ENCODE assay signal across 8 cellular contexts in the genomic region with DNA sequence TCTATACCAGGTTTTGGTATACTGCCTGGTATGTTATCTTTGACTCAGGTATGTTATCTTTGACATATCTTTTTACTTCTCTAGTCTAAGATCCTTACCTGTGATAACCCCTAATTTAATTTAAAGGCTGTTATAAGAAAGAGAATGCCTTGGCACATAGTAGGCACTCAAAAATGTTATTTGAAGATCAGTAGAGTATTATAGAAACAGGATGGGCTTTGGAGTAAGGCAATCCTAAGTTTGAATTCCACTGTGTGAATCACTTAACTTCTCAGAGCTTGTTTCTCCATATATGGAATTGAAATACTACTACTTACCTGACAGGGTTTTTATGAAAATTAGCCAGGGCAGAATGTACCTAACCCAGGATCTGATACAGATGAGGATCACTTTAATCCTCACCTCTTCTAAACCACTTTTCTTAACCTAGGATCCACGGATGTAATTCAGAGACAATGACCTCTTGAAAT. TPM values are rescaled to one million over a fixed set of nuclear protein-coding genes. Genes with fewer than 3 reads are reported as not detected.
DNase-seq lines count a peak whose midpoint lies in the region; ATAC-seq and TF ChIP-seq lines count a peak whose summit lies in the region.

No MANE protein-coding gene starts in this region.

- DNase-seq in CD4-positive, alpha-beta T cell = no peak
- DNase-seq in HT1080 (ENCODE audit: low read depth) (peak; percentile 42), immature natural killer cell (no peak), OCI-M2 (lab: John Stamatoyannopoulos, UW; ENCODE audit: unreplicated experiment) (no peak), COR-L47 (lab: John Stamatoyannopoulos, UW) (no peak), GM10266 (ENCODE audit: extremely low spot score) (no peak)
- DNase-seq in activated CD4-positive, alpha-beta memory T cell treated with anti-CD3 and anti-CD28 coated beads, Interleukin-2, amount 10 ng/mL, durations not matched to agents 7 days and 5 days = no peak

- H3K27ac Mint-ChIP-seq in CD4-positive, alpha-beta T cell = peak overlapping the region; percentile 87
- peak overlapping the region; percentile 90 for H3K27ac Mint-ChIP-seq in activated CD4-positive, alpha-beta memory T cell treated with anti-CD3 and anti-CD28 coated beads, Interleukin-2, amount 10 ng/mL, durations not matched to agents 7 days and 5 days
- H3K27ac Mint-ChIP-seq in immature natural killer cell = peak overlapping the region in 4 of 6 donors; percentile 20 to 95 (median 94)

- no peak for ATAC-seq in CD4-positive, alpha-beta T cell (ENCODE audit: poor library complexity)
- no peak for ATAC-seq in GM19328 (IDR thresholded peaks at IDR 0.05; ENCODE audit: unreplicated experiment)

- H3K36me3 Mint-ChIP-seq in CD4-positive, alpha-beta T cell (ENCODE audit: low read depth) = peaks cover 14% of the 10 kb centered on the region
- H3K36me3 Mint-ChIP-seq in activated CD4-positive, alpha-beta memory T cell treated with anti-CD3 and anti-CD28 coated beads, Interleukin-2, amount 10 ng/mL, durations not matched to agents 7 days and 5 days (ENCODE audit: low read depth) = peaks cover 14% of the 10 kb centered on the region
- peaks cover 0 to 4% (median 3%) of the 10 kb centered on the region in 3 donors for H3K36me3 Mint-ChIP-seq in immature natural killer cell

- intact Hi-C loops in CD4-positive, alpha-beta T cell (cut with DNase I, micrococcal nuclease) = loop anchor here (2.0 to 10.0 kb wide), 3 partner anchors 65 to 1337 kb away; partner anchors contain the start of genes APPBP2 (in 1 of the 2), INTS2 (in 1 of the 2) and MED13 (in 1 of the 2)

- H3K27me3 ChIP-seq in CD4-positive, alpha-beta T cell (ENCODE audit: control insufficient read depth, insufficient read depth, low read length) = no peaks in the 10 kb centered on the region

- H3K4me3 Mint-ChIP-seq in CD4-positive, alpha-beta T cell = peak overlapping the region; percentile 90
- H3K4me3 Mint-ChIP-seq in activated CD4-positive, alpha-beta memory T cell treated with anti-CD3 and anti-CD28 coated beads, Interleukin-2, amount 10 ng/mL, durations not matched to agents 7 days and 5 days = peak overlapping the region; percentile 96
- H3K4me3 Mint-ChIP-seq in immature natural killer cell = peak overlapping the region; percentile 97 to 99 (median 98)

- H3K9me3 Mint-ChIP-seq in CD4-positive, alpha-beta T cell = no peaks in the 10 kb centered on the region
- no peaks in the 10 kb centered on the region for H3K9me3 Mint-ChIP-seq in activated CD4-positive, alpha-beta memory T cell treated with anti-CD3 and anti-CD28 coated beads, Interleukin-2, amount 10 ng/mL, durations not matched to agents 7 days and 5 days
- H3K9me3 Mint-ChIP-seq in immature natural killer cell = no peaks in the 10 kb centered on the region

- H3K27me3 Mint-ChIP-seq in CD4-positive, alpha-beta T cell = no peaks in the 10 kb centered on the region
- H3K27me3 Mint-ChIP-seq in activated CD4-positive, alpha-beta memory T cell treated with anti-CD3 and anti-CD28 coated beads, Interleukin-2, amount 10 ng/mL, durations not matched to agents 7 days and 5 days = no peaks in the 10 kb centered on the region
- H3K27me3 Mint-ChIP-seq in immature natural killer cell (ENCODE audit: low read depth in 3 of 3) = peaks cover 0 to 11% (median 3%) of the 10 kb centered on the region in 3 donors

- no peaks in the 10 kb centered on the region for H3K9me3 ChIP-seq in CD4-positive, alpha-beta T cell (ENCODE audit: control insufficient read depth, low read length)

- CTCF ChIA-PET in CD4-positive, alpha-beta T cell (lab: Charles Lee) = no interaction called here
- CTCF ChIA-PET in activated CD4-positive, alpha-beta memory T cell treated with anti-CD3 and anti-CD28 coated beads, Interleukin-2, amount 10 ng/mL, durations not matched to agents 7 days and 5 days (lab: Charles Lee) = interaction anchor here (0.6 to 3.5 kb wide), 5 partner anchors 9 to 247 kb away, joined by 4 to 17 read pairs (median 4); no protein-coding TSS in a partner anchor

- POLR2A ChIA-PET in CD4-positive, alpha-beta T cell (lab: Charles Lee) = interaction anchor here (1.1 to 2.8 kb wide), 4 partner anchors 11 to 1224 kb away, joined by 3 to 18 read pairs (median 8); partner anchors contain the start of gene INTS2
- POLR2A ChIA-PET in activated CD4-positive, alpha-beta memory T cell treated with anti-CD3 and anti-CD28 coated beads, Interleukin-2, amount 10 ng/mL, durations not matched to agents 7 days and 5 days (lab: Charles Lee) = interaction anchor here (0.9 to 3.8 kb wide), 25 partner anchors 8 to 1898 kb away, joined by 3 to 55 read pairs (median 6); partner anchors contain the start of genes INTS2, MED13, METTL2A and PPM1D

- no peak for TF ChIP-seq CTCF in CD4-positive, alpha-beta T cell (IDR thresholded peaks at IDR 0.05)
- TF ChIP-seq CTCF in GM10266 (IDR thresholded peaks at IDR 0.05; ENCODE audit: control insufficient read depth, insufficient read depth, low read depth, missing control alignments) = no peak

- H3K27ac ChIP-seq in CD4-positive, alpha-beta T cell (ENCODE audit: low read depth, low read length) = no peak overlapping the region

- H3K4me1 Mint-ChIP-seq in CD4-positive, alpha-beta T cell (ENCODE audit: low read depth) = peaks cover 31% of the 10 kb centered on the region
- peaks cover 40% of the 10 kb centered on the region for H3K4me1 Mint-ChIP-seq in activated CD4-positive, alpha-beta memory T cell treated with anti-CD3 and anti-CD28 coated beads, Interleukin-2, amount 10 ng/mL, durations not matched to agents 7 days and 5 days
- H3K4me1 Mint-ChIP-seq in immature natural killer cell = peaks cover 16 to 27% of the 10 kb centered on the region in 2 donors

RNA-seq across cellular contexts. Expression of gene BRIP1, which starts 1.2 kb away (rescaled TPM):
- total RNA-seq in CD4-positive, alpha-beta T cell = 1 to 10 TPM; 1.0 to 1.9 TPM
- 8.8 TPM in 2 replicates for total RNA-seq in HT1080 (2014; rRNA removed; shearing (Covaris generic))
- 3.9 and 5.8 TPM in 2 replicates for polyA plus RNA-seq in HT1080 (2015; cell fraction: cytosol; rRNA removed)
- 23.7 and 28.9 TPM in 2 replicates for polyA plus RNA-seq in HT1080 (2015; cell fraction: nucleus; rRNA removed)
- 10 to 100 TPM; 20.1 to 21.7 TPM for total RNA-seq in activated CD4-positive, alpha-beta memory T cell treated with anti-CD3 and anti-CD28 coated beads, Interleukin-2, amount 10 ng/mL, durations not matched to agents 7 days and 5 days
- polyA plus RNA-seq in immature natural killer cell = 1 to 10 TPM in 1 of 3 donors, under 1 TPM in 2; 0.68 to 2.4 (median 0.72) TPM
